ENCODE assay signal across 8 cellular contexts in genomic region chr7:131007439-131008330, GRCh38.
A peak's percentile ranks its signal among the peaks of the same experiment; 100 is the strongest.
DNase-seq lines count a peak whose midpoint lies in the region; ATAC-seq lines count a peak whose summit lies in the region.

No MANE protein-coding gene starts in this region.

- peaks cover 24% of the 10 kb centered on the region for H3K36me3 Mint-ChIP-seq in activated CD4-positive, alpha-beta T cell treated with anti-CD3 and anti-CD28 coated beads, Interleukin-2, amount 10 ng/mL, durations not matched to agents 7 days and 5 days (ENCODE audit: low read depth)
- H3K36me3 Mint-ChIP-seq in memory B cell, result peaks cover 14% of the 10 kb centered on the region

- H3K4me3 ChIP-seq in stomach smooth muscle (ENCODE audit: low read length in 2 of 2), result peak overlapping the region in 1 of 2 donors; percentile 10

- no peaks in the 10 kb centered on the region for H3K27me3 ChIP-seq in stomach smooth muscle (ENCODE audit: control insufficient read depth in 1 of 2, insufficient read depth in 2 of 2, low read length in 2 of 2)

- H3K27ac Mint-ChIP-seq in activated CD4-positive, alpha-beta T cell treated with anti-CD3 and anti-CD28 coated beads, Interleukin-2, amount 10 ng/mL, durations not matched to agents 7 days and 5 days, result peak overlapping the region; percentile 96
- H3K27ac Mint-ChIP-seq in memory B cell, result peak overlapping the region; percentile 94

- H3K4me1 ChIP-seq in stomach smooth muscle (ENCODE audit: control insufficient read depth, insufficient read depth, low read length), result peaks cover 21% of the 10 kb centered on the region

- no peaks in the 10 kb centered on the region for H3K27me3 Mint-ChIP-seq in activated CD4-positive, alpha-beta T cell treated with anti-CD3 and anti-CD28 coated beads, Interleukin-2, amount 10 ng/mL, durations not matched to agents 7 days and 5 days
- H3K27me3 Mint-ChIP-seq in memory B cell, result no peaks in the 10 kb centered on the region

- H3K27ac ChIP-seq in stomach smooth muscle (ENCODE audit: low read length), result peak overlapping the region; percentile 37

- H3K4me1 Mint-ChIP-seq in activated CD4-positive, alpha-beta T cell treated with anti-CD3 and anti-CD28 coated beads, Interleukin-2, amount 10 ng/mL, durations not matched to agents 7 days and 5 days, result peaks cover 72% of the 10 kb centered on the region
- H3K4me1 Mint-ChIP-seq in memory B cell, result peaks cover 61% of the 10 kb centered on the region

- POLR2A ChIA-PET in activated CD4-positive, alpha-beta T cell treated with anti-CD3 and anti-CD28 coated beads, Interleukin-2, amount 10 ng/mL, durations not matched to agents 7 days and 5 days (lab: Charles Lee), result no interaction called here

- H3K9me3 Mint-ChIP-seq in activated CD4-positive, alpha-beta T cell treated with anti-CD3 and anti-CD28 coated beads, Interleukin-2, amount 10 ng/mL, durations not matched to agents 7 days and 5 days, result peaks cover 6% of the 10 kb centered on the region
- H3K9me3 Mint-ChIP-seq in memory B cell, result peaks cover 2% of the 10 kb centered on the region

- no peaks in the 10 kb centered on the region for H3K36me3 ChIP-seq in stomach smooth muscle (ENCODE audit: control insufficient read depth in 2 of 2, insufficient read depth in 2 of 2, low read length in 2 of 2)

- CTCF ChIA-PET in activated CD4-positive, alpha-beta T cell treated with anti-CD3 and anti-CD28 coated beads, Interleukin-2, amount 10 ng/mL, durations not matched to agents 7 days and 5 days (lab: Charles Lee), result interaction anchor here (0.6 to 1.9 kb wide), 14 partner anchors 10 to 130 kb away, joined by 3 to 11 read pairs (median 4); no protein-coding TSS in a partner anchor

- H3K4me3 Mint-ChIP-seq in activated CD4-positive, alpha-beta T cell treated with anti-CD3 and anti-CD28 coated beads, Interleukin-2, amount 10 ng/mL, durations not matched to agents 7 days and 5 days, result peak overlapping the region; percentile 58
- H3K4me3 Mint-ChIP-seq in memory B cell, result peak overlapping the region; percentile 58

- DNase-seq in Daoy (ENCODE audit: low read depth) (peak; percentile 89), NCI-H2107 treated with DMSO at 0.1 percent for 48 hours (lab: John Stamatoyannopoulos, UW; ENCODE audit: unreplicated experiment) (peak; percentile 59), memory B cell (ENCODE audit: low spot score in 2 of 2) (peak; percentile 46 to 55), mesenteric fat pad (ENCODE audit: low spot score) (no peak)
- peak; percentile 79 for DNase-seq in activated CD4-positive, alpha-beta T cell treated with anti-CD3 and anti-CD28 coated beads, Interleukin-2, amount 10 ng/mL, durations not matched to agents 7 days and 5 days
- peak; percentile 21 for DNase-seq in effector CD8-positive, alpha-beta T cell (lab: John Stamatoyannopoulos, UW)

- H3K9me3 ChIP-seq in stomach smooth muscle (ENCODE audit: control insufficient read depth in 2 of 2, low read length in 2 of 2), result peaks cover 0 to under 1% of the 10 kb centered on the region in 2 donors

- H3K9ac ChIP-seq in stomach smooth muscle (ENCODE audit: low read length in 2 of 2), result peak overlapping the region in 1 of 2 donors; percentile 23

- peak; percentile 44 for ATAC-seq in GM21737 (IDR thresholded peaks at IDR 0.05; ENCODE audit: unreplicated experiment)
- peak; percentile 76 for ATAC-seq in memory B cell (ENCODE audit: low read depth)
